Comparison of ENCODE assay signal across 25 cellular contexts in genomic region chr18:5410582-5410981, GRCh38.
"Had no signal": no experiment of that assay in that cellular context is flagged by ENCODE, and none has a peak within 500 bp of the region (broad histone marks: within the 10 kb centered on the region; RNA-seq: fewer than 3 reads in every experiment).

No MANE protein-coding gene starts in this region.

- H3K9me3 ChIP-seq: colonic mucosa, esophagus squamous epithelium, neutrophil, prostate gland, upper lobe of right lung had no signal

- H3K36me3 ChIP-seq: colonic mucosa, neutrophil, prostate gland, upper lobe of right lung had no signal

- H3K27ac ChIP-seq: colonic mucosa, neutrophil, prostate gland, skin epidermis, upper lobe of right lung had no signal

- DNase-seq: activated CD4-positive, alpha-beta T cell treated with anti-CD3 and anti-CD28 coated beads, Interleukin-2, amount 10 ng/mL, durations not matched to agents 24 days and 14 days; activated CD4-positive, CD25-positive, alpha-beta regulatory T cell treated with anti-CD3 and anti-CD28 coated beads, Interleukin-2, amount 50 U/mL, for 72 hours; activated CD8-positive, alpha-beta T cell treated with anti-CD3 and anti-CD28 coated beads for 36 hours; activated naive CD8-positive, alpha-beta T cell treated with anti-CD3 and anti-CD28 coated beads, Interleukin-2, amount 50 U/mL, for 24 hours; activated T-cell treated with anti-CD3 and anti-CD28 coated beads, Interleukin-2, amount 50 U/mL, for 4 hours; amygdala; cerebellar nuclear complex; colonic mucosa; effector memory CD4-positive, alpha-beta T cell; esophagus squamous epithelium; left ventricle myocardium superior; retina; stimulated activated CD4-positive, alpha-beta T cell treated with anti-CD3 and anti-CD28 coated beads, Interleukin-4, amount 100 ng/mL, for 4 hours; stimulated activated CD8-positive, alpha-beta memory T cell treated with anti-CD3 and anti-CD28 coated beads, Interleukin-4, amount 100 ng/mL, for 48 hours; stimulated activated naive CD8-positive, alpha-beta T cell treated with anti-CD3 and anti-CD28 coated beads, Interleukin-15, amount 100 ng/mL, for 72 hours; substantia nigra; T-helper 17 cell; T1000; upper lobe of right lung had no signal

- H3K4me1 ChIP-seq: colonic mucosa, esophagus squamous epithelium, prostate gland, upper lobe of right lung had no signal

- H3K27me3 ChIP-seq: colonic mucosa, esophagus squamous epithelium, neutrophil, upper lobe of right lung had no signal

- ATAC-seq: activated CD8-positive, alpha-beta T cell treated with anti-CD3 and anti-CD28 coated beads for 36 hours; activated naive CD8-positive, alpha-beta T cell treated with anti-CD3 and anti-CD28 coated beads, Interleukin-2, amount 50 U/mL, for 24 hours; activated T-cell treated with anti-CD3 and anti-CD28 coated beads, Interleukin-2, amount 50 U/mL, for 4 hours; activated T-helper 17 cell treated with anti-CD3 and anti-CD28 coated beads, Interleukin-2, amount 50 U/mL, for 72 hours; left ventricle myocardium superior; sciatic nerve; stimulated activated memory B cell treated with anti-CD40 and anti-IgM and Interleukin-4, amounts not matched to agents 10 μg/mL and 1 μg/mL and 100 μg/mL, for 72 hours; stimulated activated naive CD8-positive, alpha-beta T cell treated with anti-CD3 and anti-CD28 coated beads, Interleukin-15, amount 100 ng/mL, for 72 hours; T-helper 17 cell; upper lobe of right lung had no signal

- H3K4me3 ChIP-seq: colonic mucosa, prostate gland, skin epidermis, upper lobe of right lung had no signal
